8 cellular contexts compared by ENCODE assay signal in genomic region chr2:37890893-37891495, GRCh38. TPM values are rescaled to one million over a fixed set of nuclear protein-coding genes. Genes with fewer than 3 reads are reported as not detected.
A peak's percentile ranks its signal among the peaks of the same experiment; 100 is the strongest.
DNase-seq lines count a peak whose midpoint lies in the region; ATAC-seq and TF ChIP-seq lines count a peak whose summit lies in the region.

No MANE protein-coding gene starts in this region.

- H3K36me3 ChIP-seq in SJCRH30 (no peaks in the 10 kb centered on the region), upper lobe of left lung (no peaks in the 10 kb centered on the region)

- H3K4me3 ChIP-seq in SJCRH30 (no peak overlapping the region), upper lobe of left lung (no peak overlapping the region)

- H3K27ac ChIP-seq in SJCRH30 (no peak overlapping the region), upper lobe of left lung (no peak overlapping the region)

- peak; percentile 63 to 76 for DNase-seq in NCI-H2081 (lab: John Stamatoyannopoulos, UW)
- no peak for DNase-seq in NCI-H2081 treated with DMSO at 0.1 percent for 48 hours (lab: John Stamatoyannopoulos, UW)
- DNase-seq in Kasumi-1 (lab: John Stamatoyannopoulos, UW), result peak; percentile 56 to 81
- peak; percentile 73 to 92 for DNase-seq in SJCRH30
- DNase-seq in activated naive CD4-positive, alpha-beta T cell (lab: John Stamatoyannopoulos, UW), result peak; percentile 19 to 49 (median 29)
- peak; percentile 70 for DNase-seq in glomerular visceral epithelial cell (ENCODE audit: extremely low spot score)
- peak; percentile 45 for DNase-seq in pons (ENCODE audit: low spot score)
- peak in 1 of 2 donors; percentile 74 for DNase-seq in upper lobe of left lung

- H3K27me3 ChIP-seq in SJCRH30 (no peaks in the 10 kb centered on the region), upper lobe of left lung (no peaks in the 10 kb centered on the region)

- no peak for TF ChIP-seq POLR2A in upper lobe of left lung (IDR thresholded peaks at IDR 0.05)

- ATAC-seq in upper lobe of left lung (ENCODE audit: low FRiP score in 2 of 2), result peak; percentile 78 to 85

- TF ChIP-seq EP300 in upper lobe of left lung (IDR thresholded peaks at IDR 0.05), result no peak

- no peaks in the 10 kb centered on the region for H3K9me3 ChIP-seq in SJCRH30 (replicated peaks)
- H3K9me3 ChIP-seq in upper lobe of left lung, result no peaks in the 10 kb centered on the region

- peak; percentile 53 to 65 (median 62) for TF ChIP-seq CTCF in upper lobe of left lung (IDR thresholded peaks at IDR 0.05)

- H3K4me1 ChIP-seq in SJCRH30 (no peaks in the 10 kb centered on the region), upper lobe of left lung (peaks cover 15 to 40% (median 35%) of the 10 kb centered on the region in 4 donors)

- WGBS in upper lobe of left lung, 2 donors, result 21 to 24% methylated on average over 8 of the region's 8 CpGs

RNA-seq across cellular contexts. Expression of gene RMDN2, which starts 34.1 kb away (rescaled TPM):
- 1.5 and 2.1 TPM in 2 replicates for total RNA-seq in SJCRH30 (2014; rRNA removed; shearing (Covaris generic))
- total RNA-seq in upper lobe of left lung, result 10 to 100 TPM in 5 of 6 donors, 1 to 10 TPM in 1; 9.3 to 31.9 (median 17.0) TPM
